8 cellular contexts compared by ENCODE assay signal in genomic region chr20:53660947-53661381, GRCh38.
DNase-seq lines count a peak whose midpoint lies in the region; ATAC-seq, FAIRE-seq and TF ChIP-seq lines count a peak whose summit lies in the region.

No MANE protein-coding gene starts in this region.

- H3K4me1 ChIP-seq in HepG2 (ENCODE audit: insufficient read depth, low read length) (peaks cover 50% of the 10 kb centered on the region), transverse colon (peaks cover 0 to 51% (median 18%) of the 10 kb centered on the region in 4 donors)

- H3K9me3 Mint-ChIP-seq in activated CD4-positive, alpha-beta T cell treated with anti-CD3 and anti-CD28 coated beads, Interleukin-2, amount 10 ng/mL, durations not matched to agents 7 days and 5 days = no peaks in the 10 kb centered on the region
- H3K9me3 Mint-ChIP-seq in activated T-cell treated with anti-CD3 and anti-CD28 coated beads, Interleukin-2, amount 50 U/mL, for 4 hours = no peaks in the 10 kb centered on the region

- H3K27ac ChIP-seq in HepG2 (ENCODE audit: extremely low read length, insufficient read depth, low read length) (peak overlapping the region; percentile 9), transverse colon (peak overlapping the region; percentile 64 to 76 (median 76))

- H3K4me3 Mint-ChIP-seq in activated CD4-positive, alpha-beta T cell treated with anti-CD3 and anti-CD28 coated beads, Interleukin-2, amount 10 ng/mL, durations not matched to agents 7 days and 5 days = peak overlapping the region; percentile 77
- H3K4me3 Mint-ChIP-seq in activated T-cell treated with anti-CD3 and anti-CD28 coated beads, Interleukin-2, amount 50 U/mL, for 4 hours = peak overlapping the region; percentile 83

- peak overlapping the region; percentile 87 for H2AFZ ChIP-seq in HepG2 (ENCODE audit: low read length)

- TF ChIP-seq RAD21 in HepG2 (CRISPR knock-in tag; IDR thresholded peaks at IDR 0.05) = no peak

- CTCF ChIA-PET in activated CD4-positive, alpha-beta T cell treated with anti-CD3 and anti-CD28 coated beads, Interleukin-2, amount 10 ng/mL, durations not matched to agents 7 days and 5 days (lab: Charles Lee) = interaction anchor here (1.0 to 1.6 kb wide), 7 partner anchors 8 to 94 kb away, joined by 3 to 5 read pairs (median 4); no protein-coding TSS in a partner anchor
- CTCF ChIA-PET in HepG2 (lab: Yijun Ruan, JAX; ENCODE audit: low intra/inter-chr PET ratio, low total read pairs) = no interaction called here

- H3K27me3 ChIP-seq in HepG2 (ENCODE audit: control insufficient read depth in 1 of 2, insufficient read depth in 2 of 2, low read length in 2 of 2) (no peaks in the 10 kb centered on the region), transverse colon (no peaks in the 10 kb centered on the region)

- H3K4me3 ChIP-seq in HepG2 (replicated peaks in 1 of 3; ENCODE audit: insufficient read depth in 1 of 3, low read depth in 2 of 3, low read length in 3 of 3) = peak overlapping the region in 2 of 3 experiments; percentile 6 to 7; a peak in 2 of 6 replicates
- H3K4me3 ChIP-seq in transverse colon = peak overlapping the region in 1 of 4 donors; percentile 52

- H3K79me2 ChIP-seq in HepG2 (ENCODE audit: insufficient read depth, low read length) = no peaks in the 10 kb centered on the region

- no peaks in the 10 kb centered on the region for H4K20me1 ChIP-seq in HepG2 (ENCODE audit: insufficient read depth, low read length)

- TF ChIP-seq EP300 in HepG2 (IDR thresholded peaks at IDR 0.05; ENCODE audit: low read depth in 2 of 2, low read length in 2 of 2) = no peak
- no peak for TF ChIP-seq EP300 in HepG2 (CRISPR knock-in tag; IDR thresholded peaks at IDR 0.05; ENCODE audit: borderline replicate concordance)
- no peak for TF ChIP-seq EP300 in transverse colon (IDR thresholded peaks at IDR 0.05; ENCODE audit: low read depth)

- H3K9me3 ChIP-seq in HepG2 (ENCODE audit: low read length) (no peaks in the 10 kb centered on the region), transverse colon (no peaks in the 10 kb centered on the region)

- BruUV-seq in HepG2 (replicated peaks; lab: Mats Ljungman, UMichigan) = no TSS peak

- H3K4me1 Mint-ChIP-seq in activated CD4-positive, alpha-beta T cell treated with anti-CD3 and anti-CD28 coated beads, Interleukin-2, amount 10 ng/mL, durations not matched to agents 7 days and 5 days = peaks cover 68% of the 10 kb centered on the region
- H3K4me1 Mint-ChIP-seq in activated T-cell treated with anti-CD3 and anti-CD28 coated beads, Interleukin-2, amount 50 U/mL, for 4 hours (ENCODE audit: low read depth) = peaks cover 58% of the 10 kb centered on the region

- WGBS in HepG2 (ENCODE audit: low lambda C conversion rate) = 27% methylated on average over 6 of the region's 6 CpGs
- 26 to 65% methylated on average over 4 to 6 of the region's 6 CpGs for WGBS in transverse colon (ENCODE audit: low coverage in 1 of 2), 2 donors

- H3K36me3 ChIP-seq in HepG2 (replicated peaks in 1 of 2; ENCODE audit: control insufficient read depth in 1 of 2, insufficient read depth in 2 of 2, low read length in 2 of 2) (no peaks in the 10 kb centered on the region), transverse colon (no peaks in the 10 kb centered on the region)

- H3K36me3 Mint-ChIP-seq in activated CD4-positive, alpha-beta T cell treated with anti-CD3 and anti-CD28 coated beads, Interleukin-2, amount 10 ng/mL, durations not matched to agents 7 days and 5 days (ENCODE audit: low read depth) = peaks cover 2% of the 10 kb centered on the region
- no peaks in the 10 kb centered on the region for H3K36me3 Mint-ChIP-seq in activated T-cell treated with anti-CD3 and anti-CD28 coated beads, Interleukin-2, amount 50 U/mL, for 4 hours (ENCODE audit: insufficient read depth)

- H3K27me3 Mint-ChIP-seq in activated CD4-positive, alpha-beta T cell treated with anti-CD3 and anti-CD28 coated beads, Interleukin-2, amount 10 ng/mL, durations not matched to agents 7 days and 5 days = no peaks in the 10 kb centered on the region
- H3K27me3 Mint-ChIP-seq in activated T-cell treated with anti-CD3 and anti-CD28 coated beads, Interleukin-2, amount 50 U/mL, for 4 hours (ENCODE audit: low read depth) = no peaks in the 10 kb centered on the region

- POLR2A ChIA-PET in activated CD4-positive, alpha-beta T cell treated with anti-CD3 and anti-CD28 coated beads, Interleukin-2, amount 10 ng/mL, durations not matched to agents 7 days and 5 days (lab: Charles Lee) = no interaction called here
- POLR2A ChIA-PET in HepG2 (lab: Yijun Ruan, JAX) = interaction anchor here (1.3 to 3.6 kb wide), 9 partner anchors 16 to 255 kb away, joined by 4 to 37 read pairs (median 8); partner anchors contain the start of gene ZNF217

- no peak for TF ChIP-seq POLR2A in HepG2 (IDR thresholded peaks at IDR 0.05; ENCODE audit: insufficient read depth in 1 of 2, low read depth in 2 of 2, low read length in 2 of 2)
- TF ChIP-seq POLR2A in transverse colon (IDR thresholded peaks at IDR 0.05) = no peak

- peak overlapping the region; percentile 33 for H3K9ac ChIP-seq in HepG2 (ENCODE audit: insufficient read depth, low read depth, low read length)

- peak; percentile 29 for DNase-seq in activated CD4-positive, alpha-beta T cell treated with anti-CD3 and anti-CD28 coated beads, Interleukin-2, amount 10 ng/mL, durations not matched to agents 7 days and 5 days
- DNase-seq in activated CD4-positive, alpha-beta T cell treated with anti-CD3 and anti-CD28 coated beads, Interleukin-2, amount 50 U/mL, for 48 hours = no peak
- no peak for DNase-seq in activated T-cell treated with anti-CD3 and anti-CD28 coated beads, Interleukin-2, amount 50 U/mL, for 4 hours
- no peak for DNase-seq in HepG2 (ENCODE audit: low spot score)
- no peak for DNase-seq in transverse colon
- no peak for DNase-seq in NCI-H446 treated with DMSO at 0.1 percent for 48 hours (lab: John Stamatoyannopoulos, UW)
- no peak for DNase-seq in NCI-H1694 (lab: John Stamatoyannopoulos, UW)
- no peak for DNase-seq in DMS114 treated with DMSO at 0.1 percent for 48 hours (lab: John Stamatoyannopoulos, UW; ENCODE audit: unreplicated experiment)

- peak overlapping the region; percentile 96 for H3K27ac Mint-ChIP-seq in activated CD4-positive, alpha-beta T cell treated with anti-CD3 and anti-CD28 coated beads, Interleukin-2, amount 10 ng/mL, durations not matched to agents 7 days and 5 days

- peak overlapping the region; percentile 60 for H3K4me2 ChIP-seq in HepG2 (ENCODE audit: low read depth, low read length)

- in situ Hi-C loops in HepG2 (cut with HindIII; ENCODE audit: extremely low pct_ligation_motif_present, low pct_unique_long_range_greater_than_20kb) (no loop called here), transverse colon (cut with MboI; ENCODE audit: low pct_ligation_motif_present in 1 of 4, low pct_unique_long_range_greater_than_20kb in 1 of 4, low sequenced_read_pairs in 3 of 4) (no loop called here)

- intact Hi-C loops in HepG2 (cut with micrococcal nuclease; ENCODE audit: unreplicated experiment) (loop anchor here (5.0 kb wide), 1 partner anchor 256 kb away; no protein-coding TSS in a partner anchor), transverse colon (cut with DNase I; ENCODE audit: low total_unique reads) (no loop called here)

- TF ChIP-seq CTCF in HepG2 (CRISPR knock-in tag; IDR thresholded peaks at IDR 0.05) (no peak), transverse colon (IDR thresholded peaks at IDR 0.05) (no peak)

- peak; percentile 36 to 55 for ATAC-seq in activated T-cell treated with anti-CD3 and anti-CD28 coated beads, Interleukin-2, amount 50 U/mL, for 4 hours
- peak; percentile 46 for ATAC-seq in HepG2

- no peak for FAIRE-seq in HepG2 (lab: Jason Lieb, UNC)

TF ChIP-seq in HepG2, 621 proteins besides CTCF, POLR2A, EP300 and RAD21 (continues in another document):
- no peak for TF ChIP-seq ZNF549 (CRISPR knock-in tag; IDR thresholded peaks at IDR 0.05)
- no peak for TF ChIP-seq RFXANK (CRISPR knock-in tag; IDR thresholded peaks at IDR 0.05)
- no peak for TF ChIP-seq IRF2 (CRISPR knock-in tag; IDR thresholded peaks at IDR 0.05)
- TF ChIP-seq ZNF510 (CRISPR knock-in tag; IDR thresholded peaks at IDR 0.05; ENCODE audit: low read depth) = no peak
- TF ChIP-seq ZFP1 (CRISPR knock-in tag; IDR thresholded peaks at IDR 0.05) = no peak
- no peak for TF ChIP-seq PHF20 (CRISPR knock-in tag; IDR thresholded peaks at IDR 0.05)
- TF ChIP-seq RBAK (CRISPR knock-in tag; IDR thresholded peaks at IDR 0.05) = no peak
- TF ChIP-seq, protein P1, sequence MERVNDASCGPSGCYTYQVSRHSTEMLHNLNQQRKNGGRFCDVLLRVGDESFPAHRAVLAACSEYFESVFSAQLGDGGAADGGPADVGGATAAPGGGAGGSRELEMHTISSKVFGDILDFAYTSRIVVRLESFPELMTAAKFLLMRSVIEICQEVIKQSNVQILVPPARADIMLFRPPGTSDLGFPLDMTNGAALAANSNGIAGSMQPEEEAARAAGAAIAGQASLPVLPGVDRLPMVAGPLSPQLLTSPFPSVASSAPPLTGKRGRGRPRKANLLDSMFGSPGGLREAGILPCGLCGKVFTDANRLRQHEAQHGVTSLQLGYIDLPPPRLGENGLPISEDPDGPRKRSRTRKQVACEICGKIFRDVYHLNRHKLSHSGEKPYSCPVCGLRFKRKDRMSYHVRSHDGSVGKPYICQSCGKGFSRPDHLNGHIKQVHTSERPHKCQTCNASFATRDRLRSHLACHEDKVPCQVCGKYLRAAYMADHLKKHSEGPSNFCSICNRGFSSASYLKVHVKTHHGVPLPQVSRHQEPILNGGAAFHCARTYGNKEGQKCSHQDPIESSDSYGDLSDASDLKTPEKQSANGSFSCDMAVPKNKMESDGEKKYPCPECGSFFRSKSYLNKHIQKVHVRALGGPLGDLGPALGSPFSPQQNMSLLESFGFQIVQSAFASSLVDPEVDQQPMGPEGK (CRISPR knock-in tag; IDR thresholded peaks at IDR 0.05) = 0 out of 2 replicates have a peak, but pooled peaks have one; percentile 22
- TF ChIP-seq TBL1XR1 (IDR thresholded peaks at IDR 0.05; ENCODE audit: borderline replicate concordance, low read length, partially characterized antibody) = no peak
- TF ChIP-seq ZBTB1 (CRISPR knock-in tag; IDR thresholded peaks at IDR 0.05; ENCODE audit: borderline replicate concordance) = no peak
- TF ChIP-seq FOXA3 (CRISPR knock-in tag; IDR thresholded peaks at IDR 0.05) = 0 out of 2 replicates have a peak, but pooled peaks have one; percentile 7
- no peak for TF ChIP-seq SKI (IDR thresholded peaks at IDR 0.05; ENCODE audit: partially characterized antibody)
- no peak for TF ChIP-seq FIP1L1 (IDR thresholded peaks at IDR 0.05; ENCODE audit: borderline replicate concordance, insufficient read depth, low read depth, low read length)
- no peak for TF ChIP-seq PAF1 (CRISPR knock-in tag; IDR thresholded peaks at IDR 0.05)
- TF ChIP-seq CBX5 (CRISPR knock-in tag; IDR thresholded peaks at IDR 0.05; ENCODE audit: borderline replicate concordance) = no peak
